ENCODE assay signal across 13 cellular contexts in genomic region chr15:49718234-49718633, GRCh38.
A peak's percentile ranks its signal among the peaks of the same experiment; 100 is the strongest.
DNase-seq lines count a peak whose midpoint lies in the region; ATAC-seq, FAIRE-seq and TF ChIP-seq lines count a peak whose summit lies in the region.
"Had no signal": no experiment of that assay in that cellular context is flagged by ENCODE, and none has a peak within 500 bp of the region (broad histone marks: within the 10 kb centered on the region; RNA-seq: fewer than 3 reads in every experiment).

No MANE protein-coding gene starts in this region.

- ATAC-seq in GM18520 (IDR thresholded peaks at IDR 0.05; ENCODE audit: unreplicated experiment): no peak

- no peaks in the 10 kb centered on the region for H3K4me1 Mint-ChIP-seq in Caco-2 (ENCODE audit: low read depth, unreplicated experiment)

- no peak overlapping the region for H3K4me3 ChIP-seq in Caco-2 (ENCODE audit: low read depth, low read length)

- DNase-seq in AG09319 (ENCODE audit: extremely low read depth, low read depth): peak; percentile 52
- peak; percentile 79 for DNase-seq in NOMO-1 treated with DMSO at 0.1 percent for 48 hours (lab: John Stamatoyannopoulos, UW; ENCODE audit: unreplicated experiment)
- DNase-seq in fibroblast of peridontal ligament (ENCODE audit: extremely low read depth): peak; percentile 96
- peak; percentile 20 for DNase-seq in putamen (ENCODE audit: low spot score)
- DNase-seq in frontal cortex (ENCODE audit: low spot score in 2 of 2): no peak
- DNase-seq in D721Med (ENCODE audit: insufficient read length, low spot score): no peak
- DNase-seq in Caco-2: no peak
- DNase-seq: activated CD4-positive, alpha-beta T cell treated with anti-CD3 and anti-CD28 coated beads, Interleukin-2, amount 10 ng/mL, durations not matched to agents 24 days and 14 days; activated gamma-delta T cell; BE2C; NCI-H1436; occipital lobe had no signal

- no peaks in the 10 kb centered on the region for H3K4me1 ChIP-seq in Caco-2
- H3K4me1 ChIP-seq: BE2C had no signal

- FAIRE-seq in frontal cortex (lab: Jason Lieb, UNC): no peak
- no peak for FAIRE-seq in D721Med (lab: Jason Lieb, UNC)

- no peak overlapping the region for H3K4me3 Mint-ChIP-seq in Caco-2 (ENCODE audit: unreplicated experiment)
- H3K4me3 Mint-ChIP-seq: activated CD4-positive, alpha-beta T cell treated with anti-CD3 and anti-CD28 coated beads, Interleukin-2, amount 10 ng/mL, durations not matched to agents 24 days and 14 days had no signal

- no peaks in the 10 kb centered on the region for H3K9me3 ChIP-seq in Caco-2
- H3K9me3 ChIP-seq: BE2C had no signal

- CTCF ChIA-PET in Caco-2 (lab: Charles Lee): no interaction called here

- no peaks in the 10 kb centered on the region for H3K27me3 Mint-ChIP-seq in Caco-2 (ENCODE audit: insufficient read depth, unreplicated experiment)

- POLR2A ChIA-PET in Caco-2 (lab: Charles Lee): no interaction called here

- intact Hi-C loops in Caco-2 (cut with micrococcal nuclease; ENCODE audit: unreplicated experiment): no loop called here

- no peak overlapping the region for H3K27ac Mint-ChIP-seq in Caco-2 (ENCODE audit: unreplicated experiment)
- H3K27ac Mint-ChIP-seq: activated CD4-positive, alpha-beta T cell treated with anti-CD3 and anti-CD28 coated beads, Interleukin-2, amount 10 ng/mL, durations not matched to agents 24 days and 14 days had no signal

- H3K27me3 ChIP-seq in Caco-2 (replicated peaks; ENCODE audit: control insufficient read depth, insufficient read depth, low read length): no peaks in the 10 kb centered on the region
- H3K27me3 ChIP-seq: BE2C had no signal

- no TSS peak for BruUV-seq in Caco-2 (replicated peaks; lab: Mats Ljungman, UMichigan)

- no peaks in the 10 kb centered on the region for H3K36me3 Mint-ChIP-seq in Caco-2 (ENCODE audit: insufficient read depth, unreplicated experiment)

- H3K9me3 Mint-ChIP-seq in Caco-2 (ENCODE audit: unreplicated experiment): no peaks in the 10 kb centered on the region
- H3K9me3 Mint-ChIP-seq: activated CD4-positive, alpha-beta T cell treated with anti-CD3 and anti-CD28 coated beads, Interleukin-2, amount 10 ng/mL, durations not matched to agents 24 days and 14 days had no signal

- TF ChIP-seq CTCF in AG09319 (IDR thresholded peaks at IDR 0.05; ENCODE audit: low read depth, low read length) (no peak), D721Med (IDR thresholded peaks at IDR 0.05; ENCODE audit: insufficient read depth, missing control alignments) (no peak), Caco-2 (IDR thresholded peaks at IDR 0.05; ENCODE audit: insufficient read depth in 1 of 2, low read depth in 1 of 2, low read length in 1 of 2, severe bottlenecking in 1 of 2, unreplicated experiment in 1 of 2) (no peak)

- H3K36me3 ChIP-seq in Caco-2 (ENCODE audit: control insufficient read depth, insufficient read depth, low read length): no peaks in the 10 kb centered on the region
- H3K36me3 ChIP-seq: BE2C had no signal

Comparison
In these comparisons a context has a peak if more than half of its experiments do, and no peak if none do; other contexts are left out.
1. DNase-seq: peak in AG09319 (single experiment), NOMO-1 treated with DMSO at 0.1 percent for 48 hours (single experiment), fibroblast of peridontal ligament (single experiment) and putamen (single experiment); none in frontal cortex (0 of 2), D721Med (single experiment) and Caco-2 (0 of 2).